In the genomic region with DNA sequence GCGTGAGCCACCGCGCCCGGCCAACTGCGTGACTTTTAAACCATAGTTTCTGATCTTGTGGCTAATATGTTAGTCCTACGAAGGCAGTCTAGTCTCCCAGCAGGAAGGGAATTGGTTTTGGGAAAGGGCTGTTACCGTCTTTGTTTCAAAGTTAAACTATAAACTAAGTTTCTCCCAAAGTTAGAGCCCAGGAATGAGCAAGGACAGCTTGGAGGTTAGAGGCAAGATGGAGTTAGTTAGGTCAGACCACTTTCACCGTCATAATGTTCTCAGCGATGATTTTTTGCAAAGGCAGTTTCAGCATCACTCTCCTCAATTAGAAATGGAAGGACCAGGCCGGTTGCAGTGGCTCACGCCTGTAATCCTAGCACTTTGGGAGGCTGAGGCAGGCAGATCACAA, we compare ENCODE assay signal across 39 cellular contexts. TPM values are rescaled to one million over a fixed set of nuclear protein-coding genes. Genes with fewer than 3 reads are reported as not detected.
"Had no signal": no experiment of that assay in that cellular context is flagged by ENCODE, and none has a peak within 500 bp of the region (broad histone marks: within the 10 kb centered on the region; RNA-seq: fewer than 3 reads in every experiment).

No MANE protein-coding gene starts in this region.

- ATAC-seq: activated CD8-positive, alpha-beta T cell treated with anti-CD3 and anti-CD28 coated beads for 36 hours; activated naive CD4-positive, alpha-beta T cell treated with anti-CD3 and anti-CD28 coated beads, Interleukin-2, amount 50 U/mL, for 72 hours; activated T-cell treated with anti-CD3 and anti-CD28 coated beads, Interleukin-2, amount 50 U/mL, for 4 hours; activated T-cell treated with anti-CD3 and anti-CD28 coated beads, Interleukin-2, amount 50 U/mL, for 72 hours; activated T-helper 17 cell treated with anti-CD3 and anti-CD28 coated beads, Interleukin-2, amount 50 U/mL, for 72 hours; body of pancreas had no signal

- H3K27ac ChIP-seq: adrenal gland, body of pancreas, brain microvascular endothelial cell, breast epithelium, VCaP had no signal

- H3K36me3 ChIP-seq: adrenal gland, brain microvascular endothelial cell, breast epithelium had no signal

- H3K27ac Mint-ChIP-seq: activated B cell treated with CpG ODN at 0.5 μM for 24 hours; activated CD4-positive, alpha-beta memory T cell treated with anti-CD3 and anti-CD28 coated beads for 36 hours; activated CD4-positive, alpha-beta T cell treated with anti-CD3 and anti-CD28 coated beads, Interleukin-2, amount 10 ng/mL, durations not matched to agents 24 days and 14 days; activated CD8-positive, alpha-beta T cell treated with anti-CD3 and anti-CD28 coated beads for 36 hours; activated naive CD4-positive, alpha-beta T cell treated with anti-CD3 and anti-CD28 coated beads for 36 hours; activated naive CD4-positive, alpha-beta T cell treated with anti-CD3 and anti-CD28 coated beads, Interleukin-2, amount 50 U/mL, for 72 hours; activated naive CD8-positive, alpha-beta T cell treated with anti-CD3 and anti-CD28 coated beads for 36 hours; activated T-cell treated with anti-CD3 and anti-CD28 coated beads, Interleukin-2, amount 50 U/mL, for 72 hours; activated T-helper 1 cell treated with anti-CD3 and anti-CD28 coated beads, Interleukin-12 subunit alpha, Interleukin-12 subunit beta, Interleukin-2, Interleukin-4 antibody, amounts not matched to agents 30 ng/mL and 10 ng/mL and 1 ng/mL, durations not matched to agents 14 hours and 24 hours and 36 hours; activated T-helper 17 cell treated with anti-CD3 and anti-CD28 coated beads, Interleukin-2, amount 50 U/mL, for 72 hours; T-helper 1 cell treated with Interleukin-12 subunit alpha and Interleukin-12 subunit beta and Interleukin-4 antibody, amounts not matched to agents 30 μg/mL and 1 μg/mL, for 36 hours; T-helper 2 cell treated with Interferon-gamma antibody and Interleukin-4, amounts not matched to agents 5 μg/mL and 100 μg/mL, for 36 hours had no signal

- H3K27me3 ChIP-seq: adrenal gland, body of pancreas, brain microvascular endothelial cell, breast epithelium had no signal

- H3K4me1 ChIP-seq: adrenal gland, body of pancreas, breast epithelium had no signal

- H3K4me1 Mint-ChIP-seq: activated B cell treated with CpG ODN at 0.5 μM for 24 hours; activated naive CD8-positive, alpha-beta T cell treated with anti-CD3 and anti-CD28 coated beads for 36 hours; activated T-helper 17 cell treated with anti-CD3 and anti-CD28 coated beads, Interleukin-2, amount 50 U/mL, for 72 hours had no signal

- DNase-seq: activated B cell treated with CpG ODN at 0.5 μM for 24 hours; activated CD4-positive, alpha-beta memory T cell treated with anti-CD3 and anti-CD28 coated beads for 36 hours; activated CD4-positive, alpha-beta T cell treated with anti-CD3 and anti-CD28 coated beads for 4 hours; activated CD4-positive, alpha-beta T cell treated with anti-CD3 and anti-CD28 coated beads, Interleukin-2, amount 10 ng/mL, durations not matched to agents 24 days and 14 days; activated CD4-positive, alpha-beta T cell treated with anti-CD3 and anti-CD28 coated beads, Interleukin-2, amount 50 U/mL, for 1 hour; activated CD4-positive, alpha-beta T cell treated with anti-CD3 and anti-CD28 coated beads, Interleukin-2, amount 50 U/mL, for 4 hours; activated CD4-positive, CD25-positive, alpha-beta regulatory T cell treated with anti-CD3 and anti-CD28 coated beads, Interleukin-2, amount 50 U/mL, for 72 hours; activated CD8-positive, alpha-beta memory T cell treated with anti-CD3 and anti-CD28 coated beads, Interleukin-2, amount 50 U/mL, for 4 hours; activated CD8-positive, alpha-beta T cell treated with anti-CD3 and anti-CD28 coated beads for 36 hours; activated effector memory CD4-positive, alpha-beta T cell treated with anti-CD3 and anti-CD28 coated beads, Interleukin-2, amount 50 U/mL, for 16 hours; activated gamma-delta T cell treated with Interleukin-2 at 50 U/mL for 16 hours; activated naive CD4-positive, alpha-beta T cell; activated naive CD4-positive, alpha-beta T cell treated with anti-CD3 and anti-CD28 coated beads for 36 hours; activated naive CD4-positive, alpha-beta T cell treated with anti-CD3 and anti-CD28 coated beads, Interleukin-2, amount 50 U/mL, for 16 hours; activated naive CD8-positive, alpha-beta T cell treated with anti-CD3 and anti-CD28 coated beads for 36 hours; activated T-cell treated with anti-CD3 and anti-CD28 coated beads for 4 hours; activated T-cell treated with anti-CD3 and anti-CD28 coated beads, Interleukin-2, amount 50 U/mL, for 1 hour; activated T-cell treated with anti-CD3 and anti-CD28 coated beads, Interleukin-2, amount 50 U/mL, for 4 hours; activated T-cell treated with anti-CD3 and anti-CD28 coated beads, Interleukin-2, amount 50 U/mL, for 72 hours; adrenal gland; amniotic stem cell; aorta; body of pancreas; brain microvascular endothelial cell; central memory CD4-positive, alpha-beta T cell; T-helper 2 cell; T-helper 9 cell had no signal

- H3K9me3 ChIP-seq: adrenal gland, body of pancreas, breast epithelium had no signal

- H3K4me3 ChIP-seq: adrenal gland, body of pancreas, breast epithelium had no signal

- H3K4me3 Mint-ChIP-seq: activated B cell treated with CpG ODN at 0.5 μM for 24 hours; activated CD4-positive, alpha-beta memory T cell treated with anti-CD3 and anti-CD28 coated beads for 36 hours; activated CD4-positive, alpha-beta T cell treated with anti-CD3 and anti-CD28 coated beads, Interleukin-2, amount 10 ng/mL, durations not matched to agents 24 days and 14 days; activated CD8-positive, alpha-beta T cell treated with anti-CD3 and anti-CD28 coated beads for 36 hours; activated naive CD4-positive, alpha-beta T cell treated with anti-CD3 and anti-CD28 coated beads for 36 hours; activated naive CD8-positive, alpha-beta T cell treated with anti-CD3 and anti-CD28 coated beads for 36 hours; activated T-cell treated with anti-CD3 and anti-CD28 coated beads, Interleukin-2, amount 50 U/mL, for 4 hours; activated T-cell treated with anti-CD3 and anti-CD28 coated beads, Interleukin-2, amount 50 U/mL, for 72 hours; activated T-helper 1 cell treated with anti-CD3 and anti-CD28 coated beads, Interleukin-12 subunit alpha, Interleukin-12 subunit beta, Interleukin-2, Interleukin-4 antibody, amounts not matched to agents 30 ng/mL and 10 ng/mL and 1 ng/mL, durations not matched to agents 14 hours and 24 hours and 36 hours; activated T-helper 17 cell treated with anti-CD3 and anti-CD28 coated beads, Interleukin-2, amount 50 U/mL, for 72 hours; T-helper 1 cell treated with Interleukin-12 subunit alpha and Interleukin-12 subunit beta and Interleukin-4 antibody, amounts not matched to agents 30 μg/mL and 1 μg/mL, for 36 hours; T-helper 2 cell treated with Interferon-gamma antibody and Interleukin-4, amounts not matched to agents 5 μg/mL and 100 μg/mL, for 36 hours had no signal

- H3K36me3 Mint-ChIP-seq: activated CD4-positive, alpha-beta memory T cell treated with anti-CD3 and anti-CD28 coated beads for 36 hours; activated naive CD4-positive, alpha-beta T cell treated with anti-CD3 and anti-CD28 coated beads, Interleukin-2, amount 50 U/mL, for 72 hours; activated naive CD8-positive, alpha-beta T cell treated with anti-CD3 and anti-CD28 coated beads for 36 hours had no signal

- FAIRE-seq: astrocyte, TTC549 had no signal

- H3K9me3 Mint-ChIP-seq: activated B cell treated with CpG ODN at 0.5 μM for 24 hours; activated CD4-positive, alpha-beta memory T cell treated with anti-CD3 and anti-CD28 coated beads for 36 hours; activated CD4-positive, alpha-beta T cell treated with anti-CD3 and anti-CD28 coated beads, Interleukin-2, amount 10 ng/mL, durations not matched to agents 24 days and 14 days; activated CD8-positive, alpha-beta T cell treated with anti-CD3 and anti-CD28 coated beads for 36 hours; activated naive CD4-positive, alpha-beta T cell treated with anti-CD3 and anti-CD28 coated beads for 36 hours; activated naive CD4-positive, alpha-beta T cell treated with anti-CD3 and anti-CD28 coated beads, Interleukin-2, amount 50 U/mL, for 72 hours; activated naive CD8-positive, alpha-beta T cell treated with anti-CD3 and anti-CD28 coated beads for 36 hours; activated T-cell treated with anti-CD3 and anti-CD28 coated beads, Interleukin-2, amount 50 U/mL, for 4 hours; activated T-helper 1 cell treated with anti-CD3 and anti-CD28 coated beads, Interleukin-12 subunit alpha, Interleukin-12 subunit beta, Interleukin-2, Interleukin-4 antibody, amounts not matched to agents 30 ng/mL and 10 ng/mL and 1 ng/mL, durations not matched to agents 14 hours and 24 hours and 36 hours; activated T-helper 17 cell treated with anti-CD3 and anti-CD28 coated beads, Interleukin-2, amount 50 U/mL, for 72 hours; T-helper 1 cell treated with Interleukin-12 subunit alpha and Interleukin-12 subunit beta and Interleukin-4 antibody, amounts not matched to agents 30 μg/mL and 1 μg/mL, for 36 hours; T-helper 2 cell treated with Interferon-gamma antibody and Interleukin-4, amounts not matched to agents 5 μg/mL and 100 μg/mL, for 36 hours had no signal

RNA-seq across cellular contexts. Expression of a gene that starts 39.0 kb away (rescaled TPM):
- total RNA-seq: activated B cell treated with CpG ODN at 0.5 μM for 24 hours; activated CD4-positive, alpha-beta memory T cell treated with anti-CD3 and anti-CD28 coated beads for 36 hours; activated CD4-positive, alpha-beta T cell treated with anti-CD3 and anti-CD28 coated beads, Interleukin-2, amount 10 ng/mL, durations not matched to agents 24 days and 14 days; activated CD8-positive, alpha-beta memory T cell treated with anti-CD3 and anti-CD28 coated beads for 36 hours; activated CD8-positive, alpha-beta T cell treated with anti-CD3 and anti-CD28 coated beads for 36 hours; activated naive CD4-positive, alpha-beta T cell treated with anti-CD3 and anti-CD28 coated beads for 36 hours; activated naive CD4-positive, alpha-beta T cell treated with anti-CD3 and anti-CD28 coated beads, Interleukin-2, amount 50 U/mL, for 72 hours; activated naive CD8-positive, alpha-beta T cell treated with anti-CD3 and anti-CD28 coated beads for 36 hours; activated T-cell treated with anti-CD3 and anti-CD28 coated beads, Interleukin-2, amount 50 U/mL, for 4 hours; activated T-cell treated with anti-CD3 and anti-CD28 coated beads, Interleukin-2, amount 50 U/mL, for 72 hours; activated T-helper 1 cell treated with anti-CD3 and anti-CD28 coated beads, Interleukin-12 subunit alpha, Interleukin-12 subunit beta, Interleukin-2, Interleukin-4 antibody, amounts not matched to agents 30 ng/mL and 10 ng/mL and 1 ng/mL, durations not matched to agents 14 hours and 24 hours and 36 hours; activated T-helper 17 cell treated with anti-CD3 and anti-CD28 coated beads, Interleukin-2, amount 50 U/mL, for 72 hours; aorta; astrocyte; body of pancreas; cardiac septum; cerebellum had no signal
- polyA plus RNA-seq: aorta had no signal

RNA-seq across cellular contexts. Expression of a gene that starts 39.0 kb away (rescaled TPM):
- total RNA-seq: activated B cell treated with CpG ODN at 0.5 μM for 24 hours; activated CD4-positive, alpha-beta memory T cell treated with anti-CD3 and anti-CD28 coated beads for 36 hours; activated CD4-positive, alpha-beta T cell treated with anti-CD3 and anti-CD28 coated beads, Interleukin-2, amount 10 ng/mL, durations not matched to agents 24 days and 14 days; activated CD8-positive, alpha-beta memory T cell treated with anti-CD3 and anti-CD28 coated beads for 36 hours; activated CD8-positive, alpha-beta T cell treated with anti-CD3 and anti-CD28 coated beads for 36 hours; activated naive CD4-positive, alpha-beta T cell treated with anti-CD3 and anti-CD28 coated beads for 36 hours; activated naive CD4-positive, alpha-beta T cell treated with anti-CD3 and anti-CD28 coated beads, Interleukin-2, amount 50 U/mL, for 72 hours; activated naive CD8-positive, alpha-beta T cell treated with anti-CD3 and anti-CD28 coated beads for 36 hours; activated T-cell treated with anti-CD3 and anti-CD28 coated beads, Interleukin-2, amount 50 U/mL, for 4 hours; activated T-cell treated with anti-CD3 and anti-CD28 coated beads, Interleukin-2, amount 50 U/mL, for 72 hours; activated T-helper 1 cell treated with anti-CD3 and anti-CD28 coated beads, Interleukin-12 subunit alpha, Interleukin-12 subunit beta, Interleukin-2, Interleukin-4 antibody, amounts not matched to agents 30 ng/mL and 10 ng/mL and 1 ng/mL, durations not matched to agents 14 hours and 24 hours and 36 hours; activated T-helper 17 cell treated with anti-CD3 and anti-CD28 coated beads, Interleukin-2, amount 50 U/mL, for 72 hours; aorta; astrocyte; body of pancreas; cerebellum had no signal

RNA-seq across cellular contexts. Expression of a gene that starts 52.7 kb away (rescaled TPM):
- total RNA-seq: activated B cell treated with CpG ODN at 0.5 μM for 24 hours; activated CD4-positive, alpha-beta memory T cell treated with anti-CD3 and anti-CD28 coated beads for 36 hours; activated CD4-positive, alpha-beta T cell treated with anti-CD3 and anti-CD28 coated beads, Interleukin-2, amount 10 ng/mL, durations not matched to agents 24 days and 14 days; activated CD8-positive, alpha-beta memory T cell treated with anti-CD3 and anti-CD28 coated beads for 36 hours; activated CD8-positive, alpha-beta T cell treated with anti-CD3 and anti-CD28 coated beads for 36 hours; activated naive CD4-positive, alpha-beta T cell treated with anti-CD3 and anti-CD28 coated beads for 36 hours; activated naive CD4-positive, alpha-beta T cell treated with anti-CD3 and anti-CD28 coated beads, Interleukin-2, amount 50 U/mL, for 72 hours; activated naive CD8-positive, alpha-beta T cell treated with anti-CD3 and anti-CD28 coated beads for 36 hours; activated T-cell treated with anti-CD3 and anti-CD28 coated beads, Interleukin-2, amount 50 U/mL, for 4 hours; activated T-cell treated with anti-CD3 and anti-CD28 coated beads, Interleukin-2, amount 50 U/mL, for 72 hours; activated T-helper 1 cell treated with anti-CD3 and anti-CD28 coated beads, Interleukin-12 subunit alpha, Interleukin-12 subunit beta, Interleukin-2, Interleukin-4 antibody, amounts not matched to agents 30 ng/mL and 10 ng/mL and 1 ng/mL, durations not matched to agents 14 hours and 24 hours and 36 hours; activated T-helper 17 cell treated with anti-CD3 and anti-CD28 coated beads, Interleukin-2, amount 50 U/mL, for 72 hours; adrenal gland; aorta; astrocyte; body of pancreas; breast epithelium; cardiac septum; cerebellum had no signal
- polyA plus RNA-seq: adrenal gland, aorta had no signal
